Comparison of ENCODE assay signal across 11 cellular contexts in the genomic region with DNA sequence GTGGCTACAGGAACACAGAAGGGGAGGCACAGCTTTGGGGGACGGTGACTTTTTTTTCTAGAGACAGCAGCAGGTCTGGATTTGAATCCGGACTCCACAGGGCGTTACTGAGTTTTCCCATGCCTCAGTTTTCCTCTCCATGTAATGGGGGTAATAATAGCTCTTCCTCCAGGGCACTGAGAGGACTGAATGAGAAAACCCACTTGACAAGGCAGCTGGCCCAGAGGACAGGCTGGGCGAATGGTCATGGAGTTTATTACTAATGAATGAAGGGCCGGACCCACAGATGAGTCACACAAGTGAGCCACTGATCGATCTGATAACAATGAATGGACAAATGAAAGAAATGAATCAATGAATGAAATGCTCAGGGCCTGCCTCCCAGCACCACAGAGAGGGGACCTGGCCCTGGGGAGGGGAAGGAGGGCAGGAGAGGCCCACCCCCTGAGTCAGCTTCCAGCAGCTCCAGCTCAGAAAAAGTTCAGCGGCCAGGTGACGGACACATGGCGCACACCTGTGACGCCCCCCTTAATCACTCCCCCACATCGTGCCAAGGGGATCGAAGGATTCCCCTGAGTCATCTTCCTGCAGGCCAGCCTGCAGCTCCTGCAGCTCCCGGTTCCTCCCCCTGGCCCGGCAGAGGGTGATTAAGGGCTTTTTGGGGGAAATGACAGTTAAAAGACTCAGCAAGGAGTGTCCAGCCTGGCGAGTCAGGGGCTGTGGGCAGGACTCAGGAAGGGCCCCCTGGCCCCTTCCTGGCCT. TPM values are rescaled to one million over a fixed set of nuclear protein-coding genes. Genes with fewer than 3 reads are reported as not detected.
DNase-seq lines count a peak whose midpoint lies in the region; ATAC-seq, FAIRE-seq and TF ChIP-seq lines count a peak whose summit lies in the region.
"Had no signal": no experiment of that assay in that cellular context is flagged by ENCODE, and none has a peak within 500 bp of the region (broad histone marks: within the 10 kb centered on the region; RNA-seq: fewer than 3 reads in every experiment).

No MANE protein-coding gene starts in this region.

- no peak for FAIRE-seq in urothelium cell line (lab: Jason Lieb, UNC)

- no peaks in the 10 kb centered on the region for H3K9me3 Mint-ChIP-seq in stimulated activated naive CD8-positive, alpha-beta T cell treated with anti-CD3 and anti-CD28 coated beads, Interleukin-15, amount 100 ng/mL, for 72 hours

- peaks cover 67% of the 10 kb centered on the region for H3K4me1 Mint-ChIP-seq in stimulated activated naive CD8-positive, alpha-beta T cell treated with anti-CD3 and anti-CD28 coated beads, Interleukin-15, amount 100 ng/mL, for 72 hours

- no peak overlapping the region for H3K4me3 ChIP-seq in foreskin fibroblast (ENCODE audit: low read depth in 1 of 2, low read length in 2 of 2)
- H3K4me3 ChIP-seq: psoas muscle had no signal

- no peak for ATAC-seq in stimulated activated naive CD8-positive, alpha-beta T cell treated with anti-CD3 and anti-CD28 coated beads, Interleukin-15, Interleukin-2, amounts not matched to agents 100 U/mL and 50 U/mL, for 24 hours
- ATAC-seq in stimulated activated naive CD8-positive, alpha-beta T cell treated with anti-CD3 and anti-CD28 coated beads, Interleukin-15, amount 100 ng/mL, for 72 hours = no peak
- no peak for ATAC-seq in HG03521 (IDR thresholded peaks at IDR 0.05; ENCODE audit: unreplicated experiment)

- TF ChIP-seq CTCF in foreskin fibroblast (IDR thresholded peaks at IDR 0.05; ENCODE audit: low read depth, low read length) = no peak

- DNase-seq in stimulated activated naive CD8-positive, alpha-beta T cell treated with anti-CD3 and anti-CD28 coated beads, Interleukin-15, Interleukin-2, amounts not matched to agents 100 U/mL and 50 U/mL, for 24 hours = peak; percentile 17
- no peak for DNase-seq in stimulated activated naive CD8-positive, alpha-beta T cell treated with anti-CD3 and anti-CD28 coated beads, Interleukin-15, amount 100 ng/mL, for 72 hours
- peak; percentile 97 for DNase-seq in RPMI7951 (ENCODE audit: low read depth)
- DNase-seq in foreskin fibroblast = peak; percentile 89 to 93
- DNase-seq in urothelium cell line (ENCODE audit: low spot score) = peak; percentile 86
- DNase-seq in NCI-H1930 (lab: John Stamatoyannopoulos, UW) = no peak
- DNase-seq in NCI-H524 treated with DMSO at 0.1 percent for 48 hours (lab: John Stamatoyannopoulos, UW) = no peak
- DNase-seq: NCI-H1105 treated with DMSO at 0.1 percent for 48 hours, psoas muscle had no signal

- H3K27ac Mint-ChIP-seq in stimulated activated naive CD8-positive, alpha-beta T cell treated with anti-CD3 and anti-CD28 coated beads, Interleukin-15, amount 100 ng/mL, for 72 hours = peak overlapping the region in 1 of 2 donors; percentile 14
- H3K27ac Mint-ChIP-seq: activated naive CD8-positive, alpha-beta T cell had no signal

- no peaks in the 10 kb centered on the region for H3K27me3 Mint-ChIP-seq in stimulated activated naive CD8-positive, alpha-beta T cell treated with anti-CD3 and anti-CD28 coated beads, Interleukin-15, amount 100 ng/mL, for 72 hours
- H3K27me3 Mint-ChIP-seq: activated naive CD8-positive, alpha-beta T cell had no signal

- no peak overlapping the region for H3K4me3 Mint-ChIP-seq in stimulated activated naive CD8-positive, alpha-beta T cell treated with anti-CD3 and anti-CD28 coated beads, Interleukin-15, amount 100 ng/mL, for 72 hours
- H3K4me3 Mint-ChIP-seq: activated naive CD8-positive, alpha-beta T cell had no signal

RNA-seq across cellular contexts. Expression of a gene that starts 54.3 kb away (rescaled TPM):
- total RNA-seq in RPMI7951 (2014; rRNA removed; shearing (Covaris generic)) = 17.1 and 21.2 TPM in 2 replicates

Comparison
In these comparisons a context has a peak if more than half of its experiments do, and no peak if none do; other contexts are left out.
1. DNase-seq: peak in stimulated activated naive CD8-positive, alpha-beta T cell treated with anti-CD3 and anti-CD28 coated beads, Interleukin-15, Interleukin-2, amounts not matched to agents 100 U/mL and 50 U/mL, for 24 hours (single experiment), RPMI7951 (single experiment), foreskin fibroblast (2 of 2) and urothelium cell line (single experiment); none in stimulated activated naive CD8-positive, alpha-beta T cell treated with anti-CD3 and anti-CD28 coated beads, Interleukin-15, amount 100 ng/mL, for 72 hours (0 of 2), NCI-H1930 (0 of 2) and NCI-H524 treated with DMSO at 0.1 percent for 48 hours (single experiment).